ENCODE assay signal across 19 cellular contexts in the genomic region with DNA sequence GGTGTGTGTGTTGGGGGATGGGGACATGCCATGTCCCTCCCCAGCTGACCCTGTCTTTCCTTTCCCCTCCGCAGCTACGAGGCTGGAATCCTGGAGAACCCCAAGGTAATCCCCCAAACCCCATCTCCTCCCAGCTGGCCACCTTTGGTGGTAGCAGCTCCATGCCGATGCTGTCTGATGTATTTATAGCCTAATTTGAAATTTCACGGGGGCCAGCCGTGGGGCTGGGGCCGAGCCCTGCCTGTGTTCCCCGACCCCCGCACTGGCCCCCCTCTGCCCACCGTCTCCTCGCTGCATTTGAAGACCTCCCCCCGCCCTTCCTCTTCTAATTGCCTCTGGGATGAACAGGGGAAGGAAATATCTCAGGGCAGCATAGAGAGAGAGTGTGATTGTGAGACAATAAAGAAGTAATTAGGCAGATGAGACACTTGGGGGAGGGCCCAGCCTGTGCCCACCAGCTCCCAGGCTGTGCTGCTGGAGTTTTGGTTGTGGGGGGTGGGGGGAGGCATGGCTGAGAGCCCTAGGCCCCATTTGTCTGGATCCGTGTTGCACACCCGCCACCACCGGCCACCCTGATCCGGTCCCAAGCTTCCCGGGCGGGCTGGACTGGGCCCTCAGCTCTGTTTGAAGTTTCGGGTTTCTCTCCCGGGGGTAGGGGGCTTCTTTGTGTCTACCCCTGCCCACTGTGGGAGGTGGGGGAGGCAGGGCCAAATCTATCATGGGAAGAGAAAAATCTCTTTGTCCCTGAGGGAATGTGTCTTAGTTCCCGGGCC. TPM values are rescaled to one million over a fixed set of nuclear protein-coding genes. Genes with fewer than 3 reads are reported as not detected.
A peak's percentile ranks its signal among the peaks of the same experiment; 100 is the strongest.
DNase-seq lines count a peak whose midpoint lies in the region; ATAC-seq and TF ChIP-seq lines count a peak whose summit lies in the region.
"Had no signal": no experiment of that assay in that cellular context is flagged by ENCODE, and none has a peak within 500 bp of the region (broad histone marks: within the 10 kb centered on the region; RNA-seq: fewer than 3 reads in every experiment).

No MANE protein-coding gene starts in this region.

- H3K9me3 Mint-ChIP-seq in activated naive CD8-positive, alpha-beta T cell treated with anti-CD3 and anti-CD28 coated beads for 36 hours, result no peaks in the 10 kb centered on the region

- H3K4me2 ChIP-seq in BLaER1, result 0 out of 2 replicates have a peak overlapping the region, but pooled peaks have one; percentile 14
- H3K4me2 ChIP-seq: SK-N-SH had no signal

- H4K20me1 ChIP-seq in BLaER1, result peaks cover 58% of the 10 kb centered on the region; the same call in 1 of the 2 replicates

- no peak overlapping the region for H3K9ac ChIP-seq in BLaER1
- H3K9ac ChIP-seq in HUES48 (ENCODE audit: low read depth, low read length), result no peak overlapping the region
- H3K9ac ChIP-seq: SK-N-SH had no signal

- no peaks in the 10 kb centered on the region for H3K36me3 Mint-ChIP-seq in activated naive CD8-positive, alpha-beta T cell treated with anti-CD3 and anti-CD28 coated beads for 36 hours
- H3K36me3 Mint-ChIP-seq: CD4-positive, CD25-positive, alpha-beta regulatory T cell had no signal

- H3K4me3 ChIP-seq in BLaER1 (no peak overlapping the region), HUES48 (ENCODE audit: low read depth, low read length) (no peak overlapping the region), MG63 (no peak overlapping the region)

- intact Hi-C loops in sciatic nerve (cut with DNase I), result no loop called here

- H3K4me3 Mint-ChIP-seq in activated naive CD8-positive, alpha-beta T cell treated with anti-CD3 and anti-CD28 coated beads for 36 hours, result no peak overlapping the region
- H3K4me3 Mint-ChIP-seq: CD4-positive, CD25-positive, alpha-beta regulatory T cell had no signal

- H3K4me1 ChIP-seq in BLaER1 (peaks cover 12% of the 10 kb centered on the region), HUES48 (ENCODE audit: control insufficient read depth, insufficient read depth, low read length) (peaks cover 27% of the 10 kb centered on the region)
- H3K4me1 ChIP-seq: BE2C had no signal

- H3K9me3 ChIP-seq in BLaER1, result no peaks in the 10 kb centered on the region
- no peaks in the 10 kb centered on the region for H3K9me3 ChIP-seq in HUES48 (ENCODE audit: control insufficient read depth, insufficient read depth, low read length)
- H3K9me3 ChIP-seq in MG63, result no peaks in the 10 kb centered on the region
- H3K9me3 ChIP-seq: BE2C, SK-N-SH had no signal

- no peak overlapping the region for H3K27ac Mint-ChIP-seq in activated naive CD8-positive, alpha-beta T cell treated with anti-CD3 and anti-CD28 coated beads for 36 hours
- H3K27ac Mint-ChIP-seq: CD4-positive, CD25-positive, alpha-beta regulatory T cell had no signal

- no peaks in the 10 kb centered on the region for H3K4me1 Mint-ChIP-seq in activated naive CD8-positive, alpha-beta T cell treated with anti-CD3 and anti-CD28 coated beads for 36 hours

- ATAC-seq in sciatic nerve (no peak), HG03196 (IDR thresholded peaks at IDR 0.05; ENCODE audit: unreplicated experiment) (no peak)
- ATAC-seq: Right ventricle myocardium inferior had no signal

- CTCF ChIA-PET in RWPE1 (lab: Yijun Ruan, JAX), result interaction anchor here (0.6 to 1.4 kb wide), 5 partner anchors 9 to 567 kb away, joined by 3 to 4 read pairs (median 3); no protein-coding TSS in a partner anchor

- POLR2A ChIA-PET in RWPE1 (lab: Yijun Ruan, JAX; ENCODE audit: low non-redundant PET), result no interaction called here

- H3K27ac ChIP-seq in BLaER1, result no peak overlapping the region
- peak overlapping the region; percentile 57 for H3K27ac ChIP-seq in HUES48 (ENCODE audit: low read depth, low read length)
- 0 out of 2 replicates have a peak overlapping the region, but pooled peaks have one; percentile 1 for H3K27ac ChIP-seq in RWPE1

- no peak for TF ChIP-seq CTCF in RWPE1 (conservative IDR thresholded peaks at IDR 0.05; ENCODE audit: low read depth)

- peaks cover 48% of the 10 kb centered on the region for H3K27me3 Mint-ChIP-seq in activated naive CD8-positive, alpha-beta T cell treated with anti-CD3 and anti-CD28 coated beads for 36 hours

- H3K27me3 ChIP-seq in BLaER1 (no peaks in the 10 kb centered on the region), HUES48 (ENCODE audit: control insufficient read depth, insufficient read depth, low read length) (no peaks in the 10 kb centered on the region), MG63 (no peaks in the 10 kb centered on the region)
- H3K27me3 ChIP-seq: BE2C had no signal

- DNase-seq in RWPE1 (ENCODE audit: low spot score), result no peak
- DNase-seq in left kidney (ENCODE audit: low read depth, low spot score), result peak; percentile 30
- no peak for DNase-seq in activated naive CD8-positive, alpha-beta T cell treated with anti-CD3 and anti-CD28 coated beads for 36 hours
- DNase-seq in MG63, result no peak
- no peak for DNase-seq in sciatic nerve (ENCODE audit: low spot score)
- DNase-seq: BE2C; CD4-positive, CD25-positive, alpha-beta regulatory T cell; DMS79; KG1; NCI-H1092 treated with DMSO at 0.1 percent for 48 hours; NCI-H146; NCI-H2029; NCI-H748 treated with DMSO at 0.1 percent for 48 hours; OCI-M1; SK-N-SH had no signal

- H3K36me3 ChIP-seq in BLaER1, result peaks cover 13% of the 10 kb centered on the region; the same call in 1 of the 2 replicates
- 0 out of 2 replicates have a peak, but pooled peaks cover 11% of the 10 kb centered on the region for H3K36me3 ChIP-seq in HUES48 (ENCODE audit: control insufficient read depth, insufficient read depth, low read length)
- peaks cover 87% of the 10 kb centered on the region for H3K36me3 ChIP-seq in MG63

RNA-seq across cellular contexts. Expression of a gene that starts 26.8 kb away (rescaled TPM):
- total RNA-seq in activated naive CD8-positive, alpha-beta T cell treated with anti-CD3 and anti-CD28 coated beads for 36 hours, result 1 to 10 TPM; 5.1 TPM
- total RNA-seq in MG63 (2014; rRNA removed; shearing (Covaris generic); ENCODE audit: low replicate concordance), result 536 and 752 TPM in 2 replicates
- 73.1 TPM for total RNA-seq in sciatic nerve
- total RNA-seq: CD4-positive, CD25-positive, alpha-beta regulatory T cell had no signal

Comparison
In these comparisons a context has a peak if more than half of its experiments do, and no peak if none do; other contexts are left out.
1. RNA of a gene that starts 26.8 kb away (total RNA-seq): 536 to 752 TPM in MG63 and 73.1 TPM in sciatic nerve (single experiment); 5.1 TPM in activated naive CD8-positive, alpha-beta T cell treated with anti-CD3 and anti-CD28 coated beads for 36 hours; every median in the first group is over 10 times any median in the second.